1 cellular context compared by ENCODE assay signal in genomic region chr16:73092236-73092781, GRCh38.
TF ChIP-seq lines count a peak whose summit lies in the region.

No MANE protein-coding gene starts in this region.

TF ChIP-seq in H1, 55 proteins besides CTCF, POLR2A, EP300 and RAD21:
- no peak for TF ChIP-seq RFX5 (IDR thresholded peaks at IDR 0.05; ENCODE audit: borderline replicate concordance, low read depth, low read length)
- TF ChIP-seq CTBP2 (IDR thresholded peaks at IDR 0.05; ENCODE audit: borderline replicate concordance, insufficient read depth, insufficient read length, low read length) = no peak
- no peak for TF ChIP-seq USF2 (IDR thresholded peaks at IDR 0.05; ENCODE audit: low read length)
- no peak for TF ChIP-seq ASH2L (IDR thresholded peaks at IDR 0.05; ENCODE audit: low read length)
